Comparison of ENCODE assay signal across 19 cellular contexts in genomic region chr3:8891328-8891727, GRCh38.
"Had no signal": no experiment of that assay in that cellular context is flagged by ENCODE, and none has a peak within 500 bp of the region (broad histone marks: within the 10 kb centered on the region; RNA-seq: fewer than 3 reads in every experiment).

No MANE protein-coding gene starts in this region.

- DNase-seq: cortex of kidney; dorsolateral prefrontal cortex; effector CD8-positive, alpha-beta T cell; foreskin melanocyte; head of caudate nucleus; kidney; left cardiac atrium; left ventricle myocardium inferior; lower lobe of right lung; naive thymus-derived CD4-positive, alpha-beta T cell; nephron progenitor cell; ovary; sigmoid colon; stimulated activated CD4-positive, alpha-beta T cell treated with anti-CD3 and anti-CD28 coated beads, Interleukin-2, amount 100 ng/mL, for 48 hours; stimulated activated naive CD4-positive, alpha-beta T cell treated with Interleukin-2 at 50 U/mL for 16 hours had no signal

- H2AFZ ChIP-seq: hepatocyte had no signal

- ATAC-seq: left cardiac atrium; lower lobe of right lung; naive thymus-derived CD4-positive, alpha-beta T cell had no signal

- H3K4me2 ChIP-seq: hepatocyte, smooth muscle cell had no signal

- H3K9me3 ChIP-seq: left ventricle myocardium inferior, lower lobe of right lung, neutrophil, ovary, right atrium auricular region, sigmoid colon had no signal

- H3K27me3 ChIP-seq: dorsolateral prefrontal cortex, hepatocyte, neutrophil, ovary, right atrium auricular region, sigmoid colon had no signal

- H3K36me3 ChIP-seq: ovary, right atrium auricular region had no signal

- H3K79me2 ChIP-seq: hepatocyte had no signal

- H3K27ac ChIP-seq: dorsolateral prefrontal cortex, hepatocyte, left ventricle myocardium inferior, lower lobe of right lung, neutrophil, ovary, right atrium auricular region, sigmoid colon had no signal

- H3K4me3 ChIP-seq: dorsolateral prefrontal cortex, hepatocyte, left ventricle myocardium inferior, lower lobe of right lung, ovary, right atrium auricular region, sigmoid colon, smooth muscle cell had no signal

- H3K4me1 ChIP-seq: lower lobe of right lung had no signal
